11 cellular contexts compared by ENCODE assay signal in the genomic region with DNA sequence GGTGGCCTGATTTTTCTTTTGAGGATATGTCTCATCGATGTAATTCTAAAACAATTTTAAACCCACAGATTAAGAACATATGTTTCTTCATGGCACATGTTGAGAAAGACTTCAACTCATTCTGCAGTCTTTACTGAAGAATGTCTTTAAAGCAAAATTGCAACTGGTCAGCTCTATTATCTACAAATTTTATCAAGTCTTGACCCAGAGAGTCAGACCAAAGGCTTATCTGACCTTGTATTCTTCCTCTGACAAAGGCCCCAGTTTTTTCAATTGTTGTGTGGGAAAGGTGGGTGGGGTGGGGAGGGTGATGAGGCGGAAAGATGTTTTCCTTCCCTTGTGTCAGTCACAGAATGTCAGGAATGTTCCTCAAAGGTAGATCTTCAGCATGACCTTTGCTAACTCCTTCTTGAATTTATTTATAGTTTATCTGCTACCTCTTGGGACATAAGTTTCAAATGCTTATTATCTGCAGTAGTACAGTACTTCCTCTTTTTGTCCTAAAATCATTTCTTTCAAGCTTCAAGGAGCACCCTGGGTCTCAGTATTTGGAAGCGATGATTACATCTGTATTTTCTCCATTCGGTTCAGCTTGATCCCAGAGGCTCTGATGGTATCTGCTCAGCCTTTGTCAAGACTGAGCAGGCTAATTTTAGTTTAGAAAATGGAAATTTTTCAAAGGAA.
DNase-seq lines count a peak whose midpoint lies in the region; ATAC-seq, FAIRE-seq and TF ChIP-seq lines count a peak whose summit lies in the region.
"Had no signal": no experiment of that assay in that cellular context is flagged by ENCODE, and none has a peak within 500 bp of the region (broad histone marks: within the 10 kb centered on the region; RNA-seq: fewer than 3 reads in every experiment).

No MANE protein-coding gene starts in this region.

- peak; percentile 56 for DNase-seq in M059J (ENCODE audit: low read depth)
- DNase-seq in adipocyte (ENCODE audit: low read depth): peak; percentile 84
- no peak for DNase-seq in keratinocyte (ENCODE audit: low read depth, low spot score)
- DNase-seq in COLO668 (lab: John Stamatoyannopoulos, UW; ENCODE audit: unreplicated experiment): no peak
- DNase-seq in urothelium cell line (ENCODE audit: low spot score): no peak
- DNase-seq in NCI-H2196 treated with DMSO at 0.1 percent for 48 hours (lab: John Stamatoyannopoulos, UW; ENCODE audit: unreplicated experiment): no peak
- DNase-seq: CD4-positive, alpha-beta T cell; NCI-H1105 treated with DMSO at 0.1 percent for 48 hours had no signal

- H3K27me3 ChIP-seq in BLaER1 treated with 17β-estradiol and CSF1 and Interleukin-3, amounts not matched to agents 10 nM and 100 nM: no peaks in the 10 kb centered on the region
- H3K27me3 ChIP-seq in adipocyte (replicated peaks; ENCODE audit: control insufficient read depth, insufficient read depth, low read length) (no peaks in the 10 kb centered on the region), keratinocyte (ENCODE audit: control insufficient read depth, extremely low read depth, insufficient read depth, low read length) (no peaks in the 10 kb centered on the region)

- peak overlapping the region in 1 of 10 experiments; percentile 18; a peak in 1 of 20 replicates for H3K4me3 ChIP-seq in BLaER1 treated with 17β-estradiol and CSF1 and Interleukin-3, amounts not matched to agents 10 nM and 100 nM
- H3K4me3 ChIP-seq in adipocyte (ENCODE audit: low read length): no peak overlapping the region
- no peak overlapping the region for H3K4me3 ChIP-seq in keratinocyte (ENCODE audit: control insufficient read depth in 2 of 3, extremely low read depth in 1 of 3, insufficient read depth in 2 of 3, low read depth in 1 of 3, low read length in 3 of 3)
- H3K4me3 ChIP-seq: thoracic aorta had no signal

- no peaks in the 10 kb centered on the region for H3K36me3 ChIP-seq in BLaER1 treated with 17β-estradiol and CSF1 and Interleukin-3, amounts not matched to agents 10 nM and 100 nM
- H3K36me3 ChIP-seq in adipocyte (ENCODE audit: control insufficient read depth, insufficient read depth, low read length, severe bottlenecking) (no peaks in the 10 kb centered on the region), keratinocyte (ENCODE audit: control insufficient read depth in 2 of 2, extremely low read depth in 1 of 2, insufficient read depth in 2 of 2, low read length in 2 of 2) (no peaks in the 10 kb centered on the region)
- H3K36me3 ChIP-seq: thoracic aorta had no signal

- ATAC-seq in GM19397 (IDR thresholded peaks at IDR 0.05; ENCODE audit: unreplicated experiment): no peak

- H3K9me3 ChIP-seq in BLaER1 treated with 17β-estradiol and CSF1 and Interleukin-3, amounts not matched to agents 10 nM and 100 nM (replicated peaks in 1 of 11): no peaks in the 10 kb centered on the region
- no peaks in the 10 kb centered on the region for H3K9me3 ChIP-seq in adipocyte (ENCODE audit: control insufficient read depth, low read length)
- no peaks in the 10 kb centered on the region for H3K9me3 ChIP-seq in keratinocyte (ENCODE audit: control insufficient read depth, low read depth, low read length)
- H3K9me3 ChIP-seq: thoracic aorta had no signal

- peaks cover 22 to 44% (median 39%) of the 10 kb centered on the region in 10 experiments for H3K4me1 ChIP-seq in BLaER1 treated with 17β-estradiol and CSF1 and Interleukin-3, amounts not matched to agents 10 nM and 100 nM
- H3K4me1 ChIP-seq in adipocyte (ENCODE audit: control insufficient read depth, insufficient read depth, low read length) (peaks cover 21% of the 10 kb centered on the region), keratinocyte (ENCODE audit: control insufficient read depth, extremely low read depth, insufficient read depth, low read length) (peaks cover 13% of the 10 kb centered on the region)

- peak overlapping the region in 6 of 11 experiments; percentile 20 to 64 (median 36); a peak in 11 of 22 replicates for H3K27ac ChIP-seq in BLaER1 treated with 17β-estradiol and CSF1 and Interleukin-3, amounts not matched to agents 10 nM and 100 nM
- no peak overlapping the region for H3K27ac ChIP-seq in keratinocyte (ENCODE audit: control insufficient read depth, insufficient read depth, low read length)
- H3K27ac ChIP-seq: thoracic aorta had no signal

- H4K20me1 ChIP-seq in BLaER1 treated with 17β-estradiol and CSF1 and Interleukin-3, amounts not matched to agents 10 nM and 100 nM: no peaks in the 10 kb centered on the region; a peak in 1 of 22 replicates
- no peaks in the 10 kb centered on the region for H4K20me1 ChIP-seq in keratinocyte (ENCODE audit: control insufficient read depth, extremely low read depth, insufficient read depth, low read length)

- no peak overlapping the region for H2AFZ ChIP-seq in keratinocyte (ENCODE audit: control insufficient read depth, low read length)

- peak overlapping the region in 3 of 11 experiments; percentile 1 to 11 (median 9); a peak in 2 of 22 replicates for H3K9ac ChIP-seq in BLaER1 treated with 17β-estradiol and CSF1 and Interleukin-3, amounts not matched to agents 10 nM and 100 nM
- H3K9ac ChIP-seq in adipocyte (ENCODE audit: low read length) (no peak overlapping the region), keratinocyte (ENCODE audit: control insufficient read depth, extremely low read depth, insufficient read depth, low read length) (no peak overlapping the region)

- TF ChIP-seq CTCF in keratinocyte (optimal IDR thresholded peaks at IDR 0.05 in 1 of 3, IDR thresholded peaks at IDR 0.05 in 1 of 3, conservative IDR thresholded peaks at IDR 0.05 in 1 of 3; ENCODE audit: extremely low read depth in 1 of 3, insufficient read depth in 2 of 3, low read length in 3 of 3): no peak

- H3K79me2 ChIP-seq in keratinocyte (ENCODE audit: control insufficient read depth, insufficient read depth, low read length): no peaks in the 10 kb centered on the region

- FAIRE-seq in keratinocyte (lab: Jason Lieb, UNC) (no peak), urothelium cell line (lab: Jason Lieb, UNC) (no peak)

- dilution Hi-C loops in keratinocyte (cut with MboI; ENCODE audit: extremely low pct_ligation_motif_present, low sequenced_read_pairs): loop anchor here (25.0 kb wide), 1 partner anchor 205 kb away; no protein-coding TSS in a partner anchor

- peak overlapping the region; percentile 49 to 88 (median 84) for H3K4me2 ChIP-seq in BLaER1 treated with 17β-estradiol and CSF1 and Interleukin-3, amounts not matched to agents 10 nM and 100 nM
- H3K4me2 ChIP-seq in keratinocyte (ENCODE audit: control insufficient read depth, extremely low read depth, insufficient read depth, low read depth, low read length): peak overlapping the region; percentile 33

- no peaks in the 10 kb centered on the region for H3K9me1 ChIP-seq in keratinocyte (ENCODE audit: control insufficient read depth, extremely low read depth, insufficient read depth, low read length)

Comparison
In these comparisons a context has a peak if more than half of its experiments do, and no peak if none do; other contexts are left out.
1. DNase-seq: peak in M059J (single experiment) and adipocyte (single experiment); none in keratinocyte (single experiment), COLO668 (single experiment), urothelium cell line (single experiment) and NCI-H2196 treated with DMSO at 0.1 percent for 48 hours (single experiment).